8 cellular contexts compared by ENCODE assay signal in the genomic region with DNA sequence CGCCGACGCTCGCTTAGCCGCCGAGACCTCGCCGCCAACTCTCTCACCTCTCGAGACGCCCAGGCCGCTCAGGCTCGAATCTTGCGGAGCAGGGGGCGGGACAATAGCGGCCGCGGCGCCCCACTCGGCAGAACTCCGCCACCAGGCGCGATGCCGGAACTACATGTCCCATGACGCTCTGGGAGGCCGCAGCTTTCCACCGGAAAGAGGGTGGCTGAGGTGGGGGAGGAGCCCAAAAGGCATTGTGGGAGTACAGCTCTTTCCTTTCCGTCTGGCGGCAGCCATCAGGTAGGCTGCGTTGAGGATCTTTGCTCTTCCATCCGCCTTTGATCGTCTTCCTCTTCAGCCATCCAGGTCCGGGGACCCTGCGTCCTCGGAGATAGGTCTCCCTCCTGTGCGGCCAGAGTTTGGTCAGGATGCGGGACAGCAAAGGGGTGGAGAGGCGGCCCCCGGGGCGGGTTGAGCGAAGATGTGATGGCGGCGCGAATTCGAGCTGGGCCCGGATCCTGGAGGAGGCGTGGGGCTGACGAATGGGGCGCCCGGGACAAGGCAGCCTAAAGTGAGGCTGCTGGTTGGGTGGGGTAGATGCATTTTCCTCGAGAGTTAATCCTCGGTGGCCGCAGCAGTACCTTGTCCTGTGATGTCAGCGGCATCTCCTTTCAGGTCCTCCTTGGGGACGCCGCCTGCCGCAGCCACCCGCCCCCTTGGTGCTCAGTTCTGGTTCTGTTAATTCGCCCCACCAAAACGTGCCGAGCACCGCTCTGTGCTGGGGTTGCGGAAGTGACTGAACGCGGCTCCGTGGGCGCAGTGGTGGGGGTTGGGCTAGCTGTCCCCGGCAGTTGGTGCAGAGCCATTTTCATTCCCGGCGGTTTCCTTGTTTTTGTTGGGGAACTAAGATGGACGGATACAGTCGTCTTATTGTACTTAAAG. TPM values are rescaled to one million over a fixed set of nuclear protein-coding genes. Genes with fewer than 3 reads are reported as not detected.
DNase-seq lines count a peak whose midpoint lies in the region; ATAC-seq and TF ChIP-seq lines count a peak whose summit lies in the region.

A gene (minus strand): TSS at position 105 of the 930 bp plus-strand sequence. CDS start 6,086 bp downstream, outside the sequence.
A gene (plus strand): TSS at position 247 of the 930 bp plus-strand sequence. CDS start 728 bp downstream, outside the sequence.

- peak; percentile 59 for TF ChIP-seq CTCF in choroid plexus epithelial cell (conservative IDR thresholded peaks at IDR 0.05; ENCODE audit: low read depth, low read length)

- ATAC-seq in GM19043 (IDR thresholded peaks at IDR 0.05; ENCODE audit: low read depth, unreplicated experiment): peak; percentile 92
- peak; percentile 92 for ATAC-seq in HG03378 (IDR thresholded peaks at IDR 0.05; ENCODE audit: unreplicated experiment)

- peak within 1 kb of the TSS; percentile 99 for H3K4me3 ChIP-seq in choroid plexus epithelial cell (ENCODE audit: low read depth, low read length)

- peak; percentile 98 for DNase-seq in Ammon's horn (ENCODE audit: low spot score)
- peak; percentile 95 for DNase-seq in NCI-H460 (ENCODE audit: extremely low read depth, low read depth)
- DNase-seq in activated CD4-positive, alpha-beta T cell treated with anti-CD3 and anti-CD28 coated beads for 24 hours (ENCODE audit: low read depth in 2 of 2): peak; percentile 91 to 95
- peak; percentile 98 for DNase-seq in choroid plexus epithelial cell (ENCODE audit: low read depth)
- peak; percentile 97 for DNase-seq in kidney tubule cell (ENCODE audit: low spot score)
- DNase-seq in stimulated activated CD4-positive, alpha-beta T cell treated with anti-CD3 and anti-CD28 coated beads, Interleukin-1b, Interleukin-23, amount 100 ng/mL, for 24 hours (ENCODE audit: low read depth in 4 of 4, low spot score in 1 of 4): peak; percentile 85 to 95 (median 93)

RNA-seq across cellular contexts. Expression of the first gene that starts in this region (rescaled TPM):
- 12.6 and 14.1 TPM in 2 replicates for total RNA-seq in NCI-H460 (2014; rRNA removed; shearing (Covaris generic))
- 9.0 and 9.7 TPM in 2 replicates for polyA plus RNA-seq in NCI-H460 (2014; cell fraction: nucleus; rRNA removed)

RNA-seq across cellular contexts. Expression of the second gene that starts in this region (rescaled TPM):
- 2,396 and 2,437 TPM in 2 replicates for total RNA-seq in NCI-H460 (2014; rRNA removed; shearing (Covaris generic))
- 1,568 and 2,116 TPM in 2 replicates for polyA plus RNA-seq in NCI-H460 (2014; cell fraction: nucleus; rRNA removed)

Comparison
In these comparisons a context has a peak if more than half of its experiments do, and no peak if none do; other contexts are left out.
1. Peak in every context shown above with its lines: DNase-seq, ATAC-seq and H3K4me3 ChIP-seq.